15 cellular contexts compared by ENCODE assay signal in the genomic region with DNA sequence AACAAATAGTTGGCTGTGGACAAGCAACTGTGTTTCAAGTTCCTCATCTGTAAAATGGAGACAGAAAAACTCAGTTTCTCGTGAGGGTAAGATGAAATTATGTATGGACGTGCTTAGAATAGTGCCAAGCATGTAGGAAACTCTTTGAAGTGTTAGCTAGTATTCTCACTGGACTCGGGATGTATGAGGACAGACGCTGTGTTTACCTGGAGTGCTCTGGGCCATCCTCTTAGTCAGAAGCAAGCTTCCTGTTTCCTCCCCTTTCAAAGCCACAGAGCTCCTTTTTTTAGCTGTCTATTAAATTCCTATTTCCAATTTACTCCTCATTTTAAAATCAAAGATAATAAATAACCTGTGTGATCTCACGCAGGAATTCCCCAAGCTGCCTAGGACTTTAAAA. TPM values are rescaled to one million over a fixed set of nuclear protein-coding genes. Genes with fewer than 3 reads are reported as not detected.
DNase-seq lines count a peak whose midpoint lies in the region; ATAC-seq, FAIRE-seq and TF ChIP-seq lines count a peak whose summit lies in the region.
"Had no signal": no experiment of that assay in that cellular context is flagged by ENCODE, and none has a peak within 500 bp of the region (broad histone marks: within the 10 kb centered on the region; RNA-seq: fewer than 3 reads in every experiment).

No MANE protein-coding gene starts in this region.

- H3K4me3 Mint-ChIP-seq in CD8-positive, alpha-beta T cell: no peak overlapping the region
- H3K4me3 Mint-ChIP-seq: activated naive CD4-positive, alpha-beta T cell treated with anti-CD3 and anti-CD28 coated beads for 36 hours; effector memory CD8-positive, alpha-beta T cell had no signal

- CTCF ChIA-PET in CD8-positive, alpha-beta T cell (lab: Charles Lee): interaction anchor here (0.6 to 1.2 kb wide), 4 partner anchors 15 to 170 kb away, joined by 3 read pairs; no protein-coding TSS in a partner anchor
- CTCF ChIA-PET in PC-3 (lab: Charles Lee) (no interaction called here), HEK293T (lab: Yijun Ruan, JAX) (interaction anchor here (0.7 kb wide), 1 partner anchor 70 kb away, joined by 4 read pairs; no protein-coding TSS in a partner anchor)

- intact Hi-C loops in CD8-positive, alpha-beta T cell (cut with DNase I, micrococcal nuclease): no loop called here
- intact Hi-C loops in PC-3 (cut with micrococcal nuclease): no loop called here

- H3F3A ChIP-seq in PC-3 (ENCODE audit: low read length, unreplicated experiment): no peaks in the 10 kb centered on the region

- no peak for TF ChIP-seq CTCF in CD8-positive, alpha-beta T cell (IDR thresholded peaks at IDR 0.05)
- no peak for TF ChIP-seq CTCF in PC-3 (conservative IDR thresholded peaks at IDR 0.05; ENCODE audit: low read depth, low read length)
- TF ChIP-seq CTCF in bronchial epithelial cell (IDR thresholded peaks at IDR 0.05; ENCODE audit: insufficient read depth, low read length, severe bottlenecking): no peak

- H3K27me3 ChIP-seq in BLaER1 (no peaks in the 10 kb centered on the region), PC-3 (ENCODE audit: low read length) (no peaks in the 10 kb centered on the region), bronchial epithelial cell (ENCODE audit: control insufficient read depth, insufficient read depth, low read length) (no peaks in the 10 kb centered on the region)
- H3K27me3 ChIP-seq in CD8-positive, alpha-beta T cell (ENCODE audit: insufficient read depth, low read length): no peaks in the 10 kb centered on the region
- H3K27me3 ChIP-seq: cardiac muscle cell had no signal

- no peaks in the 10 kb centered on the region for H3K79me2 ChIP-seq in PC-3 (ENCODE audit: low read length)

- H3K9me2 ChIP-seq in PC-3 (replicated peaks; ENCODE audit: low read length): no peaks in the 10 kb centered on the region

- peak overlapping the region; percentile 34 for H3K27ac Mint-ChIP-seq in CD8-positive, alpha-beta T cell
- H3K27ac Mint-ChIP-seq: activated naive CD4-positive, alpha-beta T cell treated with anti-CD3 and anti-CD28 coated beads for 36 hours had no signal

- no peak for DNase-seq in CD8-positive, alpha-beta T cell
- DNase-seq in PC-3 (peak; percentile 52), bronchial epithelial cell (ENCODE audit: low read depth) (peak; percentile 46), HEK293T (ENCODE audit: extremely low spot score) (no peak), NCI-H226 (no peak)
- DNase-seq: activated naive CD4-positive, alpha-beta T cell treated with anti-CD3 and anti-CD28 coated beads for 36 hours; effector memory CD8-positive, alpha-beta T cell; left ventricle myocardium superior; NCI-H2081 treated with DMSO at 0.1 percent for 48 hours had no signal

- H3K4me3 ChIP-seq in BLaER1 (no peak overlapping the region), PC-3 (ENCODE audit: low read length) (no peak overlapping the region), bronchial epithelial cell (ENCODE audit: low read depth, low read length) (no peak overlapping the region)
- H3K4me3 ChIP-seq in CD8-positive, alpha-beta T cell (ENCODE audit: low read depth, low read length): no peak overlapping the region
- H3K4me3 ChIP-seq: cardiac muscle cell had no signal

- no TSS peak for BruUV-seq in PC-3 (replicated peaks; lab: Mats Ljungman, UMichigan)

- peak overlapping the region; percentile 27 for H3K4me2 ChIP-seq in BLaER1
- peak overlapping the region; percentile 63 for H3K4me2 ChIP-seq in PC-3 (ENCODE audit: low read length)

- H3K27ac ChIP-seq in BLaER1: no peak overlapping the region
- H3K27ac ChIP-seq in CD8-positive, alpha-beta T cell (ENCODE audit: low read depth, low read length): no peak overlapping the region
- H3K27ac ChIP-seq in PC-3 (ENCODE audit: low read length): no peak overlapping the region
- H3K27ac ChIP-seq: cardiac muscle cell had no signal

- no peaks in the 10 kb centered on the region for H3K27me3 Mint-ChIP-seq in CD8-positive, alpha-beta T cell (ENCODE audit: low read depth)
- H3K27me3 Mint-ChIP-seq: effector memory CD8-positive, alpha-beta T cell had no signal

- H3K36me3 ChIP-seq in BLaER1: no peaks in the 10 kb centered on the region
- H3K36me3 ChIP-seq in CD8-positive, alpha-beta T cell (ENCODE audit: insufficient read depth, low read length): no peaks in the 10 kb centered on the region
- H3K36me3 ChIP-seq in PC-3 (ENCODE audit: low read depth, low read length): no peaks in the 10 kb centered on the region
- no peaks in the 10 kb centered on the region for H3K36me3 ChIP-seq in bronchial epithelial cell (ENCODE audit: control insufficient read depth, insufficient read depth, low read length)
- H3K36me3 ChIP-seq: cardiac muscle cell had no signal

- no peaks in the 10 kb centered on the region for H3K36me3 Mint-ChIP-seq in CD8-positive, alpha-beta T cell
- H3K36me3 Mint-ChIP-seq: CD14-positive monocyte had no signal

- no peaks in the 10 kb centered on the region for H3K9me3 ChIP-seq in BLaER1
- H3K9me3 ChIP-seq in CD8-positive, alpha-beta T cell (ENCODE audit: low read length): no peaks in the 10 kb centered on the region
- no peaks in the 10 kb centered on the region for H3K9me3 ChIP-seq in PC-3 (ENCODE audit: low read length)

- H3K4me1 Mint-ChIP-seq in CD8-positive, alpha-beta T cell (ENCODE audit: low read depth): peaks cover 40% of the 10 kb centered on the region

- POLR2A ChIA-PET in CD8-positive, alpha-beta T cell (lab: Charles Lee): interaction anchor here (0.6 to 1.7 kb wide), 4 partner anchors 9 to 168 kb away, joined by 3 to 5 read pairs (median 4); no protein-coding TSS in a partner anchor
- POLR2A ChIA-PET in PC-3 (lab: Charles Lee; ENCODE audit: unreplicated experiment): interaction anchor here (0.6 to 0.7 kb wide), 2 partner anchors 36 to 935 kb away, joined by 3 to 42 read pairs; no protein-coding TSS in a partner anchor
- POLR2A ChIA-PET in HEK293T (lab: Yijun Ruan, JAX): no interaction called here

- peak overlapping the region; percentile 23; the same call in 1 of the 2 replicates for H2AFZ ChIP-seq in PC-3 (ENCODE audit: low read length)

- H4K20me1 ChIP-seq in BLaER1: no peaks in the 10 kb centered on the region
- no peaks in the 10 kb centered on the region for H4K20me1 ChIP-seq in PC-3 (ENCODE audit: low read length)

- peak; percentile 38 for ATAC-seq in CD8-positive, alpha-beta T cell
- ATAC-seq in PC-3: peak; percentile 54
- no peak for ATAC-seq in HG03457 (IDR thresholded peaks at IDR 0.05; ENCODE audit: unreplicated experiment)
- no peak for ATAC-seq in SK-N-SH treated with all-trans-retinoic acid at 6 μM for 48 hours
- ATAC-seq: effector memory CD8-positive, alpha-beta T cell; left ventricle myocardium superior had no signal

- no peak overlapping the region for H3K9ac ChIP-seq in BLaER1
- no peak overlapping the region for H3K9ac ChIP-seq in PC-3 (ENCODE audit: low read length)

- FAIRE-seq in bronchial epithelial cell (lab: Jason Lieb, UNC): peak; percentile 68
- FAIRE-seq: G401.6 had no signal

- no peaks in the 10 kb centered on the region for H3K9me3 Mint-ChIP-seq in CD8-positive, alpha-beta T cell
- H3K9me3 Mint-ChIP-seq: activated naive CD4-positive, alpha-beta T cell treated with anti-CD3 and anti-CD28 coated beads for 36 hours; effector memory CD8-positive, alpha-beta T cell had no signal

- peaks cover 22% of the 10 kb centered on the region for H3K4me1 ChIP-seq in BLaER1
- peaks cover 24% of the 10 kb centered on the region for H3K4me1 ChIP-seq in CD8-positive, alpha-beta T cell (ENCODE audit: insufficient read depth, low read length)
- peaks cover 11% of the 10 kb centered on the region for H3K4me1 ChIP-seq in PC-3 (ENCODE audit: insufficient read depth, low read length)

TF ChIP-seq in HEK293T, 16 proteins besides CTCF, POLR2A, EP300 and RAD21 (continues in another document):
- no peak for TF ChIP-seq ELF4 (IDR thresholded peaks at IDR 0.05)
- no peak for TF ChIP-seq HDGF (IDR thresholded peaks at IDR 0.05; ENCODE audit: borderline replicate concordance)
- TF ChIP-seq FOXA1 (IDR thresholded peaks at IDR 0.05): no peak
- TF ChIP-seq L3MBTL2 (conservative IDR thresholded peaks at IDR 0.05): no peak
- no peak for TF ChIP-seq SUZ12 (IDR thresholded peaks at IDR 0.05)
- no peak for TF ChIP-seq FOXM1 (IDR thresholded peaks at IDR 0.05; ENCODE audit: borderline replicate concordance)
- no peak for TF ChIP-seq SP1 (IDR thresholded peaks at IDR 0.05)
- no peak for TF ChIP-seq ARNT (IDR thresholded peaks at IDR 0.05)
- TF ChIP-seq LEF1 (IDR thresholded peaks at IDR 0.05; ENCODE audit: borderline replicate concordance): no peak
- no peak for TF ChIP-seq BHLHE40 (IDR thresholded peaks at IDR 0.05; ENCODE audit: borderline replicate concordance)
- no peak for TF ChIP-seq FOXK2 (IDR thresholded peaks at IDR 0.05)
- TF ChIP-seq NFRKB (IDR thresholded peaks at IDR 0.05): no peak
- no peak for TF ChIP-seq TARDBP (IDR thresholded peaks at IDR 0.05)
- TF ChIP-seq CTBP1 (IDR thresholded peaks at IDR 0.05; ENCODE audit: borderline replicate concordance): no peak

TF ChIP-seq in SK-N-SH treated with all-trans-retinoic acid at 6 μM for 48 hours, 23 proteins besides CTCF, POLR2A, EP300 and RAD21 (continues in another document):
- TF ChIP-seq ZNF70 (CRISPR knock-in tag; IDR thresholded peaks at IDR 0.05) (no peak), CSDC2 (CRISPR knock-in tag; IDR thresholded peaks at IDR 0.05) (no peak), BACH2 (CRISPR knock-in tag; IDR thresholded peaks at IDR 0.05; ENCODE audit: borderline replicate concordance) (no peak), PPARA (CRISPR knock-in tag; IDR thresholded peaks at IDR 0.05; ENCODE audit: borderline replicate concordance) (no peak), OSR1 (CRISPR knock-in tag; IDR thresholded peaks at IDR 0.05) (no peak), ESRRG (CRISPR knock-in tag; IDR thresholded peaks at IDR 0.05) (no peak), SNAI2 (CRISPR knock-in tag; IDR thresholded peaks at IDR 0.05) (no peak), ISL1 (CRISPR knock-in tag; IDR thresholded peaks at IDR 0.05) (no peak), RARB (CRISPR knock-in tag; IDR thresholded peaks at IDR 0.05) (no peak)
- TF ChIP-seq, protein P1, sequence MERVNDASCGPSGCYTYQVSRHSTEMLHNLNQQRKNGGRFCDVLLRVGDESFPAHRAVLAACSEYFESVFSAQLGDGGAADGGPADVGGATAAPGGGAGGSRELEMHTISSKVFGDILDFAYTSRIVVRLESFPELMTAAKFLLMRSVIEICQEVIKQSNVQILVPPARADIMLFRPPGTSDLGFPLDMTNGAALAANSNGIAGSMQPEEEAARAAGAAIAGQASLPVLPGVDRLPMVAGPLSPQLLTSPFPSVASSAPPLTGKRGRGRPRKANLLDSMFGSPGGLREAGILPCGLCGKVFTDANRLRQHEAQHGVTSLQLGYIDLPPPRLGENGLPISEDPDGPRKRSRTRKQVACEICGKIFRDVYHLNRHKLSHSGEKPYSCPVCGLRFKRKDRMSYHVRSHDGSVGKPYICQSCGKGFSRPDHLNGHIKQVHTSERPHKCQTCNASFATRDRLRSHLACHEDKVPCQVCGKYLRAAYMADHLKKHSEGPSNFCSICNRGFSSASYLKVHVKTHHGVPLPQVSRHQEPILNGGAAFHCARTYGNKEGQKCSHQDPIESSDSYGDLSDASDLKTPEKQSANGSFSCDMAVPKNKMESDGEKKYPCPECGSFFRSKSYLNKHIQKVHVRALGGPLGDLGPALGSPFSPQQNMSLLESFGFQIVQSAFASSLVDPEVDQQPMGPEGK (CRISPR knock-in tag; IDR thresholded peaks at IDR 0.05; ENCODE audit: borderline replicate concordance): no peak

RNA-seq across cellular contexts. Expression of gene IQGAP2, which starts 23.8 kb away (rescaled TPM):
- 10 to 100 TPM; 30.9 to 34.3 TPM for total RNA-seq in CD8-positive, alpha-beta T cell
- total RNA-seq in PC-3 (2014; rRNA removed): not detected in 2 replicates
- not detected in 2 replicates for total RNA-seq in bronchial epithelial cell

Comparison
In these comparisons a context has a peak if more than half of its experiments do, and no peak if none do; other contexts are left out.
1. ATAC-seq: peak in CD8-positive, alpha-beta T cell (single experiment) and PC-3 (single experiment); none in HG03457 (single experiment) and SK-N-SH treated with all-trans-retinoic acid at 6 μM for 48 hours (single experiment).
2. DNase-seq: peak in PC-3 (single experiment) and bronchial epithelial cell (single experiment); none in CD8-positive, alpha-beta T cell (0 of 7), HEK293T (single experiment) and NCI-H226 (single experiment).
3. RNA of gene IQGAP2, which starts 23.8 kb away (total RNA-seq): 30.9 to 34.3 TPM in CD8-positive, alpha-beta T cell; not detected in bronchial epithelial cell and not detected in PC-3; every median in the first group is over 10 times any median in the second.